ENCODE assay signal across 33 cellular contexts in the genomic region with DNA sequence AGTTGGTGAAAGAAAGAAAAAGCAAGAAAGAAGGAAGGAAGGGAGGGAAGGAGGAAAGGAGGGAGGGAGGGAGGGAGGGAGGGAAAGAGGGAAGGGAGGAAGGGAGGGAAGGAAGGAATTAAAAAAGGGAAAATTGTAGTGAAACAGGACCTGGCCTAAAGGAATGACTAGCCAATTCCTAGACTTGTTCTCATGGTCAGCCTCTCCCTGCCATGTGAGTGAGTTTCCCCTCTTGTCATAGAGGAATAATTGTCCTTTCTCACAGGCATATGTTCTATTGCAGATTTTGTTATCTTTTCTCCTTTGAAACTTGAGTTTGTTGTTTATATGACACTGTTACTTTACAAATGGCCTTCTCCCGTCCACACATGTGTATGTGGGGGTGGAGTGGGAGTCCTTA.
"Had no signal": no experiment of that assay in that cellular context is flagged by ENCODE, and none has a peak within 500 bp of the region (broad histone marks: within the 10 kb centered on the region; RNA-seq: fewer than 3 reads in every experiment).

No MANE protein-coding gene starts in this region.

- H3K27me3 ChIP-seq: body of pancreas, esophagus muscularis mucosa, foreskin keratinocyte, gastrocnemius medialis had no signal

- H3K27ac Mint-ChIP-seq: activated B cell treated with CpG ODN at 0.5 μM for 24 hours; activated CD4-positive, alpha-beta memory T cell treated with anti-CD3 and anti-CD28 coated beads, Interleukin-2, amount 10 ng/mL, durations not matched to agents 7 days and 5 days; activated naive CD8-positive, alpha-beta T cell; activated T-cell treated with anti-CD3 and anti-CD28 coated beads, Interleukin-2, amount 50 U/mL, for 24 hours; activated T-cell treated with anti-CD3 and anti-CD28 coated beads, Interleukin-2, amount 50 U/mL, for 72 hours; effector memory CD8-positive, alpha-beta T cell; T-helper 17 cell; T-helper 2 cell treated with Interferon-gamma antibody and Interleukin-4, amounts not matched to agents 5 μg/mL and 100 μg/mL, for 36 hours had no signal

- FAIRE-seq: colon had no signal

- H3K27ac ChIP-seq: body of pancreas, esophagus muscularis mucosa, foreskin keratinocyte, gastrocnemius medialis, heart left ventricle, WERI-Rb-1 had no signal

- H3K4me3 Mint-ChIP-seq: activated B cell treated with CpG ODN at 0.5 μM for 24 hours; activated CD4-positive, alpha-beta memory T cell treated with anti-CD3 and anti-CD28 coated beads, Interleukin-2, amount 10 ng/mL, durations not matched to agents 7 days and 5 days; activated naive CD8-positive, alpha-beta T cell; activated T-cell treated with anti-CD3 and anti-CD28 coated beads, Interleukin-2, amount 50 U/mL, for 24 hours; activated T-cell treated with anti-CD3 and anti-CD28 coated beads, Interleukin-2, amount 50 U/mL, for 72 hours; effector memory CD8-positive, alpha-beta T cell; T-helper 17 cell; T-helper 2 cell treated with Interferon-gamma antibody and Interleukin-4, amounts not matched to agents 5 μg/mL and 100 μg/mL, for 36 hours had no signal

- ATAC-seq: activated CD4-positive, CD25-positive, alpha-beta regulatory T cell treated with anti-CD3 and anti-CD28 coated beads, Interleukin-2, amount 50 U/mL, for 24 hours; activated T-cell treated with anti-CD3 and anti-CD28 coated beads, Interleukin-2, amount 50 U/mL, for 72 hours; body of pancreas; effector memory CD8-positive, alpha-beta T cell; foreskin keratinocyte; gastrocnemius medialis; heart left ventricle; T-helper 17 cell had no signal

- H3K36me3 ChIP-seq: esophagus muscularis mucosa, gastrocnemius medialis, heart left ventricle, WERI-Rb-1 had no signal

- H3K27me3 Mint-ChIP-seq: activated B cell treated with CpG ODN at 0.5 μM for 24 hours; activated CD4-positive, alpha-beta memory T cell treated with anti-CD3 and anti-CD28 coated beads, Interleukin-2, amount 10 ng/mL, durations not matched to agents 7 days and 5 days; T-helper 17 cell had no signal

- H3K9me3 Mint-ChIP-seq: activated B cell treated with CpG ODN at 0.5 μM for 24 hours had no signal

- H3K9me3 ChIP-seq: body of pancreas, esophagus muscularis mucosa, gastrocnemius medialis, heart left ventricle had no signal

- DNase-seq: activated B cell treated with CpG ODN at 0.5 μM for 24 hours; activated CD4-positive, alpha-beta memory T cell treated with anti-CD3 and anti-CD28 coated beads, Interleukin-2, amount 10 ng/mL, durations not matched to agents 7 days and 5 days; activated CD4-positive, alpha-beta T cell treated with anti-CD3 and anti-CD28 coated beads for 48 hours; activated CD4-positive, alpha-beta T cell treated with anti-CD3 and anti-CD28 coated beads, Interleukin-2, amount 50 U/mL, for 4 hours; activated CD8-positive, alpha-beta memory T cell treated with anti-CD3 and anti-CD28 coated beads, Interleukin-2, amount 50 U/mL, for 48 hours; activated gamma-delta T cell; activated naive CD4-positive, alpha-beta T cell treated with anti-CD3 and anti-CD28 coated beads, Interleukin-2, amount 50 U/mL, for 16 hours; activated naive CD4-positive, alpha-beta T cell treated with Interleukin-2 at 50 U/mL for 16 hours; activated T-cell treated with anti-CD3 and anti-CD28 coated beads for 4 hours; activated T-cell treated with anti-CD3 and anti-CD28 coated beads, Interleukin-2, amount 50 U/mL, for 24 hours; activated T-cell treated with anti-CD3 and anti-CD28 coated beads, Interleukin-2, amount 50 U/mL, for 72 hours; amniotic stem cell; anterior cingulate cortex; body of pancreas; caudate nucleus; cortex of kidney; dermis blood vessel endothelial cell; effector CD4-positive, alpha-beta T cell; effector memory CD8-positive, alpha-beta T cell; erythroblast; foreskin keratinocyte; gastrocnemius medialis; glutamatergic neuron; heart left ventricle; T-helper 1 cell; T-helper 17 cell; T1000 had no signal

- H3K4me1 ChIP-seq: esophagus muscularis mucosa, gastrocnemius medialis had no signal

- H3K4me1 Mint-ChIP-seq: activated B cell treated with CpG ODN at 0.5 μM for 24 hours; activated CD4-positive, alpha-beta memory T cell treated with anti-CD3 and anti-CD28 coated beads, Interleukin-2, amount 10 ng/mL, durations not matched to agents 7 days and 5 days; T-helper 17 cell had no signal

- H3K4me3 ChIP-seq: body of pancreas, esophagus muscularis mucosa, gastrocnemius medialis, heart left ventricle had no signal
